25 cellular contexts compared by ENCODE assay signal in genomic region chr14:87524011-87524410, GRCh38.
"Had no signal": no experiment of that assay in that cellular context is flagged by ENCODE, and none has a peak within 500 bp of the region (broad histone marks: within the 10 kb centered on the region; RNA-seq: fewer than 3 reads in every experiment).

No MANE protein-coding gene starts in this region.

- H3K27me3 ChIP-seq: dorsolateral prefrontal cortex, esophagus muscularis mucosa, esophagus squamous epithelium, foreskin keratinocyte, gastrocnemius medialis, gastroesophageal sphincter, heart left ventricle, heart right ventricle, hepatocyte had no signal

- H3K36me3 ChIP-seq: esophagus muscularis mucosa, esophagus squamous epithelium, gastrocnemius medialis, gastroesophageal sphincter, heart left ventricle, heart right ventricle had no signal

- H3K79me2 ChIP-seq: hepatocyte had no signal

- H3K4me1 ChIP-seq: esophagus muscularis mucosa, esophagus squamous epithelium, foreskin keratinocyte, gastrocnemius medialis, gastroesophageal sphincter, heart left ventricle, heart right ventricle had no signal

- H2AFZ ChIP-seq: hepatocyte had no signal

- ATAC-seq: effector memory CD8-positive, alpha-beta T cell; esophagus mucosa; foreskin keratinocyte; gastrocnemius medialis; gastroesophageal sphincter; heart left ventricle; heart right ventricle had no signal

- DNase-seq: cortex of kidney; dermis blood vessel endothelial cell; dorsolateral prefrontal cortex; effector CD4-positive, alpha-beta T cell; effector CD8-positive, alpha-beta T cell; effector memory CD4-positive, alpha-beta T cell; effector memory CD8-positive, alpha-beta T cell; endodermal cell; erythroblast; esophagus squamous epithelium; foreskin fibroblast; foreskin keratinocyte; foreskin melanocyte; gastrocnemius medialis; glutamatergic neuron; head of caudate nucleus; heart left ventricle; heart right ventricle; hippocampal formation had no signal

- H3K27ac ChIP-seq: coronary artery, dorsolateral prefrontal cortex, epithelial cell of prostate, esophagus muscularis mucosa, esophagus squamous epithelium, foreskin keratinocyte, gastrocnemius medialis, gastroesophageal sphincter, heart left ventricle, heart right ventricle, hepatocyte had no signal

- H3K4me3 ChIP-seq: coronary artery, dorsolateral prefrontal cortex, esophagus muscularis mucosa, esophagus squamous epithelium, gastrocnemius medialis, gastroesophageal sphincter, heart left ventricle, heart right ventricle, hepatocyte had no signal

- H3K9me3 ChIP-seq: esophagus muscularis mucosa, esophagus squamous epithelium, gastrocnemius medialis, gastroesophageal sphincter, heart left ventricle, heart right ventricle had no signal

- H3K4me2 ChIP-seq: hepatocyte had no signal
